In the genomic region with DNA sequence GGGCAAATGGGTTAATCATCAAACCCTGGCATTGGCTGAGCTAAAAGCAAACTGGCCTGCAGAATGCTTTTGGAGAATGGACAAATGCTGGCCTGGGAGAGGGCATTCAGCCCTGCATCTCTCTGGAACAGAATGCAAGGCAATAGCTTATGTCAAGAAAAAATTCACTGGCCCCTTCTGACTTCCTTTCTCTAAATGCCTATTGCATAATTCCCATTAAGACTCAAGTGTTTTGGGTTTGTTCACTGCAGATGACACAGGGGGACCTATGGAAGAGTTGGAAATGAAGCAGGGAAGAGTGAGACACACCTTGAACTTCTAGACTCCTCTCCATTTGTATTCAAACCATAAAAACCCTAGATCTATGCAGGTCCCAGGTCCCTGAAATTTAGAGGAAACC, we compare ENCODE assay signal across 19 cellular contexts. TPM values are rescaled to one million over a fixed set of nuclear protein-coding genes. Genes with fewer than 3 reads are reported as not detected.
"Had no signal": no experiment of that assay in that cellular context is flagged by ENCODE, and none has a peak within 500 bp of the region (broad histone marks: within the 10 kb centered on the region; RNA-seq: fewer than 3 reads in every experiment).

No MANE protein-coding gene starts in this region.

- H3K9me3 ChIP-seq: mucosa of descending colon, right atrium auricular region, thoracic aorta, uterus had no signal

- H3K27ac Mint-ChIP-seq: activated CD8-positive, alpha-beta T cell treated with anti-CD3 and anti-CD28 coated beads for 36 hours; activated T-cell treated with anti-CD3 and anti-CD28 coated beads, Interleukin-2, amount 50 U/mL, for 72 hours had no signal

- H3K9me3 Mint-ChIP-seq: activated CD8-positive, alpha-beta T cell treated with anti-CD3 and anti-CD28 coated beads for 36 hours; activated T-cell treated with anti-CD3 and anti-CD28 coated beads, Interleukin-2, amount 50 U/mL, for 72 hours; immature natural killer cell; naive thymus-derived CD8-positive, alpha-beta T cell had no signal

- DNase-seq: activated CD8-positive, alpha-beta memory T cell treated with anti-CD3 and anti-CD28 coated beads, Interleukin-2, amount 50 U/mL, for 4 hours; activated CD8-positive, alpha-beta T cell treated with anti-CD3 and anti-CD28 coated beads for 36 hours; activated naive CD4-positive, alpha-beta T cell; activated T-cell treated with anti-CD3 and anti-CD28 coated beads, Interleukin-2, amount 50 U/mL, for 72 hours; caudate nucleus; glutamatergic neuron; immature natural killer cell; left cardiac atrium; mammary epithelial cell; mucosa of descending colon; naive thymus-derived CD8-positive, alpha-beta T cell; posterior cingulate gyrus; stimulated activated naive CD4-positive, alpha-beta T cell; T-helper 9 cell; uterus had no signal

- H3K36me3 ChIP-seq: uterus had no signal

- H3K27me3 Mint-ChIP-seq: activated CD8-positive, alpha-beta T cell treated with anti-CD3 and anti-CD28 coated beads for 36 hours; naive thymus-derived CD8-positive, alpha-beta T cell had no signal

- ATAC-seq: activated CD8-positive, alpha-beta T cell treated with anti-CD3 and anti-CD28 coated beads for 36 hours; activated T-cell treated with anti-CD3 and anti-CD28 coated beads, Interleukin-2, amount 50 U/mL, for 72 hours; left cardiac atrium; mucosa of descending colon; naive thymus-derived CD8-positive, alpha-beta T cell had no signal

- H3K27ac ChIP-seq: uterus had no signal

- H3K4me3 ChIP-seq: mucosa of descending colon, right atrium auricular region, thoracic aorta, uterus had no signal

- H3K27me3 ChIP-seq: right atrium auricular region, uterus had no signal

- H3K4me3 Mint-ChIP-seq: activated CD8-positive, alpha-beta T cell treated with anti-CD3 and anti-CD28 coated beads for 36 hours; activated T-cell treated with anti-CD3 and anti-CD28 coated beads, Interleukin-2, amount 50 U/mL, for 72 hours; immature natural killer cell; naive thymus-derived CD8-positive, alpha-beta T cell had no signal

- H3K4me1 Mint-ChIP-seq: immature natural killer cell had no signal

RNA-seq across cellular contexts. Expression of a gene that starts 30.7 kb away (rescaled TPM):
- total RNA-seq: activated CD8-positive, alpha-beta T cell treated with anti-CD3 and anti-CD28 coated beads for 36 hours; activated T-cell treated with anti-CD3 and anti-CD28 coated beads, Interleukin-2, amount 50 U/mL, for 72 hours; epithelial cell of proximal tubule; fibroblast of villous mesenchyme; mammary epithelial cell; naive thymus-derived CD8-positive, alpha-beta T cell had no signal
- polyA plus RNA-seq: immature natural killer cell; mammary epithelial cell; naive thymus-derived CD8-positive, alpha-beta T cell had no signal
